In genomic region chr5:39013938-39014337, GRCh38 we compare ENCODE assay signal across 19 cellular contexts.
DNase-seq lines count a peak whose midpoint lies in the region; ATAC-seq, FAIRE-seq and TF ChIP-seq lines count a peak whose summit lies in the region.
"Had no signal": no experiment of that assay in that cellular context is flagged by ENCODE, and none has a peak within 500 bp of the region (broad histone marks: within the 10 kb centered on the region; RNA-seq: fewer than 3 reads in every experiment).

No MANE protein-coding gene starts in this region.

- peaks cover 25% of the 10 kb centered on the region for H3K36me3 ChIP-seq in adipocyte (ENCODE audit: control insufficient read depth, insufficient read depth, low read length, severe bottlenecking)
- peaks cover 0 to 15% of the 10 kb centered on the region in 2 donors for H3K36me3 ChIP-seq in gastrocnemius medialis

- in situ Hi-C loops in gastrocnemius medialis (cut with MboI; ENCODE audit: low sequenced_read_pairs in 4 of 4): loop anchor here in 1 of 4 donors (10.0 kb wide), 1 partner anchor 51 kb away; no protein-coding TSS in a partner anchor

- no peaks in the 10 kb centered on the region for H3K27me3 ChIP-seq in adipocyte (replicated peaks; ENCODE audit: control insufficient read depth, insufficient read depth, low read length)
- no peaks in the 10 kb centered on the region for H3K27me3 ChIP-seq in gastrocnemius medialis

- no peak overlapping the region for H3K4me3 ChIP-seq in adipocyte (ENCODE audit: low read length)
- H3K4me3 ChIP-seq in fibroblast of villous mesenchyme (ENCODE audit: low read depth, low read length): no peak overlapping the region
- H3K4me3 ChIP-seq in gastrocnemius medialis: no peak overlapping the region
- H3K4me3 ChIP-seq: K562 had no signal

- H3K4me1 ChIP-seq in adipocyte (ENCODE audit: control insufficient read depth, insufficient read depth, low read length): peaks cover 37% of the 10 kb centered on the region
- H3K4me1 ChIP-seq in gastrocnemius medialis: peaks cover 32 to 52% of the 10 kb centered on the region in 2 donors

- no peak for TF ChIP-seq CTCF in D721Med (IDR thresholded peaks at IDR 0.05; ENCODE audit: insufficient read depth, missing control alignments)
- no peak for TF ChIP-seq CTCF in fibroblast of villous mesenchyme (IDR thresholded peaks at IDR 0.05; ENCODE audit: insufficient read depth, low read depth, low read length)
- TF ChIP-seq CTCF in gastrocnemius medialis (IDR thresholded peaks at IDR 0.05 in 4 of 5, conservative IDR thresholded peaks at IDR 0.05 in 1 of 5): no peak

- no peak overlapping the region for H3K9ac ChIP-seq in adipocyte (ENCODE audit: low read length)

- peak overlapping the region; percentile 82 to 89 (median 86) for H3K27ac ChIP-seq in gastrocnemius medialis
- H3K27ac ChIP-seq: epithelial cell of prostate had no signal

- H3K9me3 ChIP-seq in adipocyte (ENCODE audit: control insufficient read depth, low read length) (no peaks in the 10 kb centered on the region), gastrocnemius medialis (no peaks in the 10 kb centered on the region)

- FAIRE-seq in D721Med (lab: Jason Lieb, UNC): peak; percentile 90
- FAIRE-seq: K562 had no signal

- DNase-seq in D721Med (ENCODE audit: insufficient read length, low spot score): no peak
- peak; percentile 26 for DNase-seq in adipocyte (ENCODE audit: low read depth)
- DNase-seq in fibroblast of villous mesenchyme (ENCODE audit: low read depth): peak; percentile 26
- no peak for DNase-seq in gastrocnemius medialis
- DNase-seq in AG08395 (ENCODE audit: low spot score): no peak
- no peak for DNase-seq in NCI-H1092 treated with DMSO at 0.1 percent for 48 hours (lab: John Stamatoyannopoulos, UW)
- DNase-seq in left lobe of liver (ENCODE audit: low spot score): no peak
- no peak for DNase-seq in stimulated activated CD4-positive, alpha-beta T cell treated with anti-CD3 and anti-CD28 coated beads, Interleukin-2, amount 100 ng/mL, for 24 hours
- DNase-seq: activated CD4-positive, alpha-beta T cell treated with anti-CD3 and anti-CD28 coated beads, Interleukin-2, amount 50 U/mL, for 4 hours; activated naive CD4-positive, alpha-beta T cell treated with anti-CD3 and anti-CD28 coated beads, Interleukin-2, amount 10 ng/mL, durations not matched to agents 7 days and 5 days; activated T-cell treated with anti-CD3 and anti-CD28 coated beads, Interleukin-2, amount 50 U/mL, for 24 hours; head of caudate nucleus; mammary epithelial cell; naive thymus-derived CD8-positive, alpha-beta T cell; NCI-H2029 treated with DMSO at 0.1 percent for 48 hours; NCI-H510A treated with DMSO at 0.1 percent for 48 hours had no signal

- ATAC-seq in gastrocnemius medialis: peak; percentile 49 to 51
- ATAC-seq in left lobe of liver: no peak
- ATAC-seq: K562; naive thymus-derived CD8-positive, alpha-beta T cell; stimulated activated memory B cell treated with anti-CD40 and anti-IgM and Interleukin-4, amounts not matched to agents 10 μg/mL and 1 μg/mL and 100 μg/mL, for 72 hours had no signal

- TF ChIP-seq POLR2A in gastrocnemius medialis (IDR thresholded peaks at IDR 0.05): no peak

- intact Hi-C loops in gastrocnemius medialis (cut with DNase I; ENCODE audit: low total_unique reads): loop anchor here (10.0 kb wide), 1 partner anchor 211 kb away; no protein-coding TSS in a partner anchor

Comparison
In these comparisons a context has a peak if more than half of its experiments do, and no peak if none do; other contexts are left out.
1. DNase-seq: peak in adipocyte (single experiment) and fibroblast of villous mesenchyme (single experiment); none in D721Med (single experiment), gastrocnemius medialis (0 of 2), AG08395 (single experiment), NCI-H1092 treated with DMSO at 0.1 percent for 48 hours (single experiment), left lobe of liver (single experiment) and stimulated activated CD4-positive, alpha-beta T cell treated with anti-CD3 and anti-CD28 coated beads, Interleukin-2, amount 100 ng/mL, for 24 hours (0 of 2).